ENCODE assay signal across 1 cellular context in genomic region chr4:112120021-112120420, GRCh38.
TF ChIP-seq lines count a peak whose summit lies in the region.

No MANE protein-coding gene starts in this region.

TF ChIP-seq in endothelial cell of umbilical vein, 7 proteins besides CTCF, POLR2A, EP300 and RAD21:
- TF ChIP-seq GATA2 (IDR thresholded peaks at IDR 0.05; ENCODE audit: insufficient read depth, insufficient read length, low read depth, low read length) (no peak), MAX (IDR thresholded peaks at IDR 0.05; ENCODE audit: insufficient read depth, insufficient read length) (no peak), FOS (IDR thresholded peaks at IDR 0.05; ENCODE audit: borderline replicate concordance, insufficient read depth, low read length) (no peak), POLR2AphosphoS5 (IDR thresholded peaks at IDR 0.05; ENCODE audit: insufficient read depth, low read depth, low read length) (no peak), JUN (IDR thresholded peaks at IDR 0.05; ENCODE audit: borderline replicate concordance, insufficient read depth, insufficient read length, low read depth) (no peak), EZH2 (IDR thresholded peaks at IDR 0.05; ENCODE audit: borderline replicate concordance, low read depth, low read length, severe bottlenecking) (no peak), MYC (IDR thresholded peaks at IDR 0.05; ENCODE audit: low read depth, low read length) (no peak)
TF ChIP-seq in endothelial cell of umbilical vein: peak in this region for 0.
